Comparison of ENCODE assay signal across 19 cellular contexts in the genomic region with DNA sequence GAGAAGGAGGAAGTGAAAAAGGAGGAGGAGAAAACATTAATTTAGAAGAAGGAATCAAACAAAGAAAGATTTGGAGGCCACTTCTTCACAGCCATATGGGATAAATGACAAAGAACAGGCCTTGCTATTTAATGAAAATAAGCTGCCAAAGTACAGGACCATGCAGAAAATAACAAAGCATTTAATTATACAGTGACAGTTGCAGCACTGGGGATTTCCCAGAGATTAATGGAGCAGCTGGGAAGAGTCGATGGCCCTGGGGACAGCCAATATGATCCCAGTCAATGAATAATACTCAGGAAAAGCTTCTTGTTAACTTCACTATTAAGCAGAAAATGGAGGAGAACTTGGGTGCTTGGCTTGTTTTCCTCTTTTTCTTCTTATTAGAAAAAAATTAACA. TPM values are rescaled to one million over a fixed set of nuclear protein-coding genes. Genes with fewer than 3 reads are reported as not detected.
A peak's percentile ranks its signal among the peaks of the same experiment; 100 is the strongest.
DNase-seq lines count a peak whose midpoint lies in the region; ATAC-seq and TF ChIP-seq lines count a peak whose summit lies in the region.
"Had no signal": no experiment of that assay in that cellular context is flagged by ENCODE, and none has a peak within 500 bp of the region (broad histone marks: within the 10 kb centered on the region; RNA-seq: fewer than 3 reads in every experiment).

No MANE protein-coding gene starts in this region.

- intact Hi-C loops in Right ventricle myocardium superior (cut with DNase I) = no loop called here
- intact Hi-C loops in ascending aorta (cut with DNase I) = no loop called here

- H3K4me1 Mint-ChIP-seq in nephron progenitor cell = peaks cover 8% of the 10 kb centered on the region
- no peaks in the 10 kb centered on the region for H3K4me1 Mint-ChIP-seq in T-cell
- H3K4me1 Mint-ChIP-seq: activated CD4-positive, alpha-beta T cell treated with anti-CD3 and anti-CD28 coated beads, Interleukin-2, amount 10 ng/mL, durations not matched to agents 24 days and 14 days; activated naive CD8-positive, alpha-beta T cell treated with anti-CD3 and anti-CD28 coated beads for 36 hours; central memory CD8-positive, alpha-beta T cell had no signal

- H3K4me1 ChIP-seq in right atrium auricular region (peaks cover 0 to 5% of the 10 kb centered on the region in 2 donors), ascending aorta (peaks cover 4 to 6% of the 10 kb centered on the region in 2 donors)

- H3K36me3 Mint-ChIP-seq in nephron progenitor cell (ENCODE audit: low read depth) (no peaks in the 10 kb centered on the region), T-cell (no peaks in the 10 kb centered on the region)
- H3K36me3 Mint-ChIP-seq: activated naive CD8-positive, alpha-beta T cell treated with anti-CD3 and anti-CD28 coated beads for 36 hours had no signal

- CTCF ChIA-PET in T-cell (lab: Charles Lee) = no interaction called here

- H3K9me3 Mint-ChIP-seq in nephron progenitor cell = no peaks in the 10 kb centered on the region
- H3K9me3 Mint-ChIP-seq in T-cell = no peaks in the 10 kb centered on the region
- H3K9me3 Mint-ChIP-seq: activated CD4-positive, alpha-beta T cell treated with anti-CD3 and anti-CD28 coated beads, Interleukin-2, amount 10 ng/mL, durations not matched to agents 24 days and 14 days; activated naive CD8-positive, alpha-beta T cell treated with anti-CD3 and anti-CD28 coated beads for 36 hours; central memory CD8-positive, alpha-beta T cell had no signal

- H3K27ac Mint-ChIP-seq in nephron progenitor cell = peak overlapping the region; percentile 26
- no peak overlapping the region for H3K27ac Mint-ChIP-seq in T-cell
- H3K27ac Mint-ChIP-seq: activated CD4-positive, alpha-beta T cell treated with anti-CD3 and anti-CD28 coated beads, Interleukin-2, amount 10 ng/mL, durations not matched to agents 24 days and 14 days; activated naive CD8-positive, alpha-beta T cell treated with anti-CD3 and anti-CD28 coated beads for 36 hours had no signal

- H3K27me3 Mint-ChIP-seq in nephron progenitor cell (ENCODE audit: low read depth, poor library complexity) (peaks cover 10% of the 10 kb centered on the region), T-cell (peaks cover 10 to 12% of the 10 kb centered on the region in 2 donors)
- H3K27me3 Mint-ChIP-seq: activated naive CD8-positive, alpha-beta T cell treated with anti-CD3 and anti-CD28 coated beads for 36 hours had no signal

- H3K4me3 ChIP-seq in right atrium auricular region = no peak overlapping the region
- H3K4me3 ChIP-seq in ascending aorta = no peak overlapping the region
- H3K4me3 ChIP-seq: testis had no signal

- H3K27me3 ChIP-seq in right atrium auricular region (no peaks in the 10 kb centered on the region), ascending aorta (no peaks in the 10 kb centered on the region)
- H3K27me3 ChIP-seq: testis had no signal

- H3K9me3 ChIP-seq in right atrium auricular region = no peaks in the 10 kb centered on the region
- no peaks in the 10 kb centered on the region for H3K9me3 ChIP-seq in ascending aorta
- H3K9me3 ChIP-seq: testis had no signal

- POLR2A ChIA-PET in T-cell (lab: Charles Lee) = no interaction called here

- DNase-seq in Right ventricle myocardium superior (no peak), right atrium auricular region (ENCODE audit: low spot score) (no peak), ascending aorta (ENCODE audit: low spot score in 2 of 2) (no peak), nephron progenitor cell (no peak), T-cell (no peak)
- DNase-seq: activated CD4-positive, alpha-beta T cell treated with anti-CD3 and anti-CD28 coated beads, Interleukin-2, amount 10 ng/mL, durations not matched to agents 24 days and 14 days; activated naive CD8-positive, alpha-beta T cell treated with anti-CD3 and anti-CD28 coated beads for 36 hours; mesendoderm; NCI-H1436; NCI-H526; nucleus accumbens; testis had no signal

- H3K4me3 Mint-ChIP-seq in nephron progenitor cell = no peak overlapping the region
- H3K4me3 Mint-ChIP-seq in T-cell = no peak overlapping the region
- H3K4me3 Mint-ChIP-seq: activated CD4-positive, alpha-beta T cell treated with anti-CD3 and anti-CD28 coated beads, Interleukin-2, amount 10 ng/mL, durations not matched to agents 24 days and 14 days; activated naive CD8-positive, alpha-beta T cell treated with anti-CD3 and anti-CD28 coated beads for 36 hours; central memory CD8-positive, alpha-beta T cell had no signal

- peak overlapping the region in 1 of 2 donors; percentile 36 for H3K27ac ChIP-seq in right atrium auricular region
- H3K27ac ChIP-seq in ascending aorta = peak overlapping the region; percentile 30 to 31
- H3K27ac ChIP-seq: KMS-11 had no signal

- ATAC-seq in Right ventricle myocardium superior (ENCODE audit: poor library complexity) (peak; percentile 55), HG03521 (IDR thresholded peaks at IDR 0.05; ENCODE audit: unreplicated experiment) (no peak), GM21447 (IDR thresholded peaks at IDR 0.05; ENCODE audit: unreplicated experiment) (no peak), HG03045 (IDR thresholded peaks at IDR 0.05; ENCODE audit: unreplicated experiment) (no peak), T-cell (replicated peaks in 1 of 4) (no peak)

- H3K36me3 ChIP-seq in right atrium auricular region (no peaks in the 10 kb centered on the region), ascending aorta (no peaks in the 10 kb centered on the region)

- TF ChIP-seq CTCF in right atrium auricular region (IDR thresholded peaks at IDR 0.05) (no peak), ascending aorta (IDR thresholded peaks at IDR 0.05) (no peak), nephron progenitor cell (IDR thresholded peaks at IDR 0.05) (no peak)

RNA-seq across cellular contexts. Expression of a gene that starts 34.6 kb away (rescaled TPM):
- total RNA-seq in Right ventricle myocardium superior = 4.1 TPM
- total RNA-seq in right atrium auricular region = 10 to 100 TPM in 1 of 2 donors, 1 to 10 TPM in 1; 9.9 to 12.4 TPM
- total RNA-seq in ascending aorta = 55.7 TPM
- under 1 TPM in 2 of 5 donors, not detected in 3; 0.20 to 0.60 TPM for total RNA-seq in T-cell
- total RNA-seq: activated CD4-positive, alpha-beta T cell treated with anti-CD3 and anti-CD28 coated beads, Interleukin-2, amount 10 ng/mL, durations not matched to agents 24 days and 14 days; activated naive CD8-positive, alpha-beta T cell treated with anti-CD3 and anti-CD28 coated beads for 36 hours; endothelial cell of umbilical vein; RPMI7951 had no signal
